32 cellular contexts compared by ENCODE assay signal in the genomic region with DNA sequence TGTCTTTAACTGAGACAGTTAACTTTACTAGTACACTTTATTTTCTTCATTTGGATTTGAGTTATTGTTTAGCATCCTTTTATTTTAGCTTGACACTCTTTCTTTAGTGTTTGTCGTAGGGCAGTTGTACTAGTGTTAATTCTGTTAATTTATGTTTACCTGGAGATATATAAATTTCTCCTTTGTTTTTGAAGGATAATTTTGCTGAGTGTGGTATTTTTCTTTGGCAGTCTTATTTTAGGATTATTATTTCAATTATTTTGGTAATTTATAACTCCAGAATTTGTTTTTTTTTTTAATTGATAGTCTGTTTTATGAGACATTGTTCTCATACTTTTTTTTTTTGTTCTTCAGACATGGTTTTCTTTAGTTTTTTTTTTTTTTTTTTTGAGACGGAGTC.
"Had no signal": no experiment of that assay in that cellular context is flagged by ENCODE, and none has a peak within 500 bp of the region (broad histone marks: within the 10 kb centered on the region; RNA-seq: fewer than 3 reads in every experiment).

No MANE protein-coding gene starts in this region.

- H3K36me3 Mint-ChIP-seq: naive thymus-derived CD4-positive, alpha-beta T cell; natural killer cell; stimulated activated memory B cell treated with anti-CD40 and anti-IgM and Interleukin-4, amounts not matched to agents 10 μg/mL and 1 μg/mL and 100 μg/mL, for 72 hours; type B pancreatic cell had no signal

- H2AFZ ChIP-seq: parathyroid adenoma had no signal

- H3K4me3 ChIP-seq: psoas muscle, skin epidermis, smooth muscle cell, spleen, suprapubic skin, testis, tibial artery, transverse colon, upper lobe of right lung, uterus had no signal

- ATAC-seq: naive thymus-derived CD4-positive, alpha-beta T cell; natural killer cell; psoas muscle; right cardiac atrium; sciatic nerve; stimulated activated memory B cell treated with anti-CD40 and anti-IgM and Interleukin-4, amounts not matched to agents 10 μg/mL and 1 μg/mL and 100 μg/mL, for 72 hours; stimulated activated naive CD8-positive, alpha-beta T cell treated with anti-CD3 and anti-CD28 coated beads, Interleukin-15, amount 100 ng/mL, for 72 hours; stimulated activated naive CD8-positive, alpha-beta T cell treated with anti-CD3 and anti-CD28 coated beads, Interleukin-15, Interleukin-2, amounts not matched to agents 100 U/mL and 50 U/mL, for 24 hours; upper lobe of right lung had no signal

- H3K9me3 Mint-ChIP-seq: natural killer cell; nephron; stimulated activated memory B cell treated with anti-CD40 and anti-IgM and Interleukin-4, amounts not matched to agents 10 μg/mL and 1 μg/mL and 100 μg/mL, for 72 hours; type B pancreatic cell had no signal

- DNase-seq: naive thymus-derived CD4-positive, alpha-beta T cell; natural killer cell; nucleus accumbens; posterior cingulate gyrus; psoas muscle; right cardiac atrium; spleen; stimulated activated CD4-positive, alpha-beta T cell treated with anti-CD3 and anti-CD28 coated beads, Interleukin-12 subunit alpha, Interleukin-12 subunit beta, amount 100 ng/mL, for 4 hours; stimulated activated CD4-positive, alpha-beta T cell treated with anti-CD3 and anti-CD28 coated beads, Interleukin-1b, Interleukin-23, amount 100 ng/mL, for 48 hours; stimulated activated CD4-positive, alpha-beta T cell treated with anti-CD3 and anti-CD28 coated beads, Interleukin-4, amount 100 ng/mL, for 1 hour; stimulated activated CD4-positive, alpha-beta T cell treated with anti-CD3 and anti-CD28 coated beads, Interleukin-4, amount 100 ng/mL, for 4 hours; stimulated activated CD8-positive, alpha-beta memory T cell treated with anti-CD3 and anti-CD28 coated beads, Interleukin-4, amount 100 ng/mL, for 48 hours; stimulated activated naive CD4-positive, alpha-beta T cell; stimulated activated naive CD8-positive, alpha-beta T cell treated with anti-CD3 and anti-CD28 coated beads, Interleukin-15, amount 100 ng/mL, for 72 hours; stimulated activated naive CD8-positive, alpha-beta T cell treated with anti-CD3 and anti-CD28 coated beads, Interleukin-15, Interleukin-2, amounts not matched to agents 100 U/mL and 50 U/mL, for 24 hours; substantia nigra; testis; tibial artery; transverse colon; upper lobe of right lung; uterus had no signal

- H3K27ac ChIP-seq: neutrophil, parathyroid adenoma, psoas muscle, skin epidermis, spleen, suprapubic skin, testis, tibial artery, transverse colon, upper lobe of right lung, uterus had no signal

- H3K4me3 Mint-ChIP-seq: naive thymus-derived CD4-positive, alpha-beta T cell; natural killer cell; nephron; neural crest cell; stimulated activated memory B cell treated with anti-CD40 and anti-IgM and Interleukin-4, amounts not matched to agents 10 μg/mL and 1 μg/mL and 100 μg/mL, for 72 hours; stimulated activated naive CD8-positive, alpha-beta T cell treated with anti-CD3 and anti-CD28 coated beads, Interleukin-15, amount 100 ng/mL, for 72 hours; type B pancreatic cell had no signal

- H3K27ac Mint-ChIP-seq: naive thymus-derived CD4-positive, alpha-beta T cell; natural killer cell; nephron; stimulated activated memory B cell treated with anti-CD40 and anti-IgM and Interleukin-4, amounts not matched to agents 10 μg/mL and 1 μg/mL and 100 μg/mL, for 72 hours; stimulated activated naive CD8-positive, alpha-beta T cell treated with anti-CD3 and anti-CD28 coated beads, Interleukin-15, amount 100 ng/mL, for 72 hours; type B pancreatic cell had no signal

- H3K4me1 ChIP-seq: parathyroid adenoma, psoas muscle, spleen, suprapubic skin, testis, tibial artery, transverse colon, upper lobe of right lung, uterus had no signal

- H3K9ac ChIP-seq: parathyroid adenoma had no signal

- H3K27me3 ChIP-seq: neutrophil, spleen, suprapubic skin, testis, tibial artery, transverse colon, upper lobe of right lung had no signal

- H3K4me2 ChIP-seq: smooth muscle cell had no signal

- H3K27me3 Mint-ChIP-seq: progenitor cell of endocrine pancreas; stimulated activated memory B cell treated with anti-CD40 and anti-IgM and Interleukin-4, amounts not matched to agents 10 μg/mL and 1 μg/mL and 100 μg/mL, for 72 hours; stimulated activated naive CD8-positive, alpha-beta T cell treated with anti-CD3 and anti-CD28 coated beads, Interleukin-15, amount 100 ng/mL, for 72 hours; type B pancreatic cell had no signal

- H3K36me3 ChIP-seq: neutrophil, spleen, suprapubic skin, tibial artery, transverse colon, upper lobe of right lung, uterus had no signal

- H3K9me3 ChIP-seq: neutrophil, psoas muscle, suprapubic skin, testis, tibial artery, transverse colon, upper lobe of right lung, uterus had no signal

- H3K4me1 Mint-ChIP-seq: naive thymus-derived CD4-positive, alpha-beta T cell; nephron; neural crest cell; stimulated activated memory B cell treated with anti-CD40 and anti-IgM and Interleukin-4, amounts not matched to agents 10 μg/mL and 1 μg/mL and 100 μg/mL, for 72 hours; stimulated activated naive CD8-positive, alpha-beta T cell treated with anti-CD3 and anti-CD28 coated beads, Interleukin-15, amount 100 ng/mL, for 72 hours had no signal
